In genomic region chr10:110724116-110724701, GRCh38 we compare ENCODE assay signal across 9 cellular contexts.
DNase-seq lines count a peak whose midpoint lies in the region; ATAC-seq and TF ChIP-seq lines count a peak whose summit lies in the region.
"Had no signal": no experiment of that assay in that cellular context is flagged by ENCODE, and none has a peak within 500 bp of the region (broad histone marks: within the 10 kb centered on the region; RNA-seq: fewer than 3 reads in every experiment).

No MANE protein-coding gene starts in this region.

- H3K27ac Mint-ChIP-seq in CD8-positive, alpha-beta T cell, result peak overlapping the region; percentile 83
- peak overlapping the region; percentile 82 for H3K27ac Mint-ChIP-seq in activated CD8-positive, alpha-beta T cell treated with anti-CD3 and anti-CD28 coated beads, Interleukin-2, amount 10 ng/mL, durations not matched to agents 7 days and 5 days

- H3K27me3 Mint-ChIP-seq in CD8-positive, alpha-beta T cell (ENCODE audit: low read depth), result no peaks in the 10 kb centered on the region
- no peaks in the 10 kb centered on the region for H3K27me3 Mint-ChIP-seq in activated CD8-positive, alpha-beta T cell treated with anti-CD3 and anti-CD28 coated beads, Interleukin-2, amount 10 ng/mL, durations not matched to agents 7 days and 5 days (ENCODE audit: low read depth)

- intact Hi-C loops in CD8-positive, alpha-beta T cell (cut with DNase I, micrococcal nuclease), result no loop called here

- no peaks in the 10 kb centered on the region for H3K9me3 ChIP-seq in CD8-positive, alpha-beta T cell (ENCODE audit: low read length)

- ATAC-seq in CD8-positive, alpha-beta T cell, result peak; percentile 42
- ATAC-seq in GM19035 (IDR thresholded peaks at IDR 0.05; ENCODE audit: unreplicated experiment) (peak; percentile 68), HG02943 (IDR thresholded peaks at IDR 0.05; ENCODE audit: low read depth, unreplicated experiment) (peak; percentile 61), HG02981 (IDR thresholded peaks at IDR 0.05; ENCODE audit: unreplicated experiment) (no peak)
- peak; percentile 49 for ATAC-seq in activated CD8-positive, alpha-beta T cell treated with anti-CD3 and anti-CD28 coated beads, Interleukin-2, amount 10 ng/mL, durations not matched to agents 7 days and 5 days

- H3K36me3 ChIP-seq in CD8-positive, alpha-beta T cell (ENCODE audit: insufficient read depth, low read length), result no peaks in the 10 kb centered on the region

- peaks cover 32% of the 10 kb centered on the region for H3K4me1 Mint-ChIP-seq in CD8-positive, alpha-beta T cell (ENCODE audit: low read depth)
- peaks cover 35% of the 10 kb centered on the region for H3K4me1 Mint-ChIP-seq in activated CD8-positive, alpha-beta T cell treated with anti-CD3 and anti-CD28 coated beads, Interleukin-2, amount 10 ng/mL, durations not matched to agents 7 days and 5 days (ENCODE audit: low read depth)

- no peak for DNase-seq in CD8-positive, alpha-beta T cell
- no peak for DNase-seq in activated CD8-positive, alpha-beta T cell treated with anti-CD3 and anti-CD28 coated beads, Interleukin-2, amount 10 ng/mL, durations not matched to agents 7 days and 5 days
- DNase-seq in 8988T, result no peak
- no peak for DNase-seq in NCI-H1436 treated with DMSO at 0.1 percent for 48 hours (lab: John Stamatoyannopoulos, UW)
- no peak for DNase-seq in GM19238 (ENCODE audit: insufficient read length, low spot score)
- DNase-seq: nucleus accumbens had no signal

- no peaks in the 10 kb centered on the region for H3K9me3 Mint-ChIP-seq in CD8-positive, alpha-beta T cell
- H3K9me3 Mint-ChIP-seq in activated CD8-positive, alpha-beta T cell treated with anti-CD3 and anti-CD28 coated beads, Interleukin-2, amount 10 ng/mL, durations not matched to agents 7 days and 5 days (ENCODE audit: insufficient read depth), result no peaks in the 10 kb centered on the region

- peak overlapping the region; percentile 28 for H3K4me3 ChIP-seq in CD8-positive, alpha-beta T cell (ENCODE audit: low read depth, low read length)

- H3K27ac ChIP-seq in CD8-positive, alpha-beta T cell (ENCODE audit: low read depth, low read length), result no peak overlapping the region

- no peaks in the 10 kb centered on the region for H3K27me3 ChIP-seq in CD8-positive, alpha-beta T cell (ENCODE audit: insufficient read depth, low read length)

- CTCF ChIA-PET in CD8-positive, alpha-beta T cell (lab: Charles Lee), result no interaction called here
- CTCF ChIA-PET in activated CD8-positive, alpha-beta T cell treated with anti-CD3 and anti-CD28 coated beads, Interleukin-2, amount 10 ng/mL, durations not matched to agents 7 days and 5 days (lab: Charles Lee), result interaction anchor here (1.7 kb wide), 1 partner anchor 113 kb away, joined by 4 read pairs; no protein-coding TSS in a partner anchor

- POLR2A ChIA-PET in CD8-positive, alpha-beta T cell (lab: Charles Lee), result no interaction called here
- POLR2A ChIA-PET in activated CD8-positive, alpha-beta T cell treated with anti-CD3 and anti-CD28 coated beads, Interleukin-2, amount 10 ng/mL, durations not matched to agents 7 days and 5 days (lab: Charles Lee), result no interaction called here

- TF ChIP-seq CTCF in CD8-positive, alpha-beta T cell (IDR thresholded peaks at IDR 0.05), result no peak

- no peaks in the 10 kb centered on the region for H3K36me3 Mint-ChIP-seq in CD8-positive, alpha-beta T cell
- no peaks in the 10 kb centered on the region for H3K36me3 Mint-ChIP-seq in activated CD8-positive, alpha-beta T cell treated with anti-CD3 and anti-CD28 coated beads, Interleukin-2, amount 10 ng/mL, durations not matched to agents 7 days and 5 days (ENCODE audit: low read depth)

- H3K4me3 Mint-ChIP-seq in CD8-positive, alpha-beta T cell, result peak overlapping the region; percentile 70
- H3K4me3 Mint-ChIP-seq in activated CD8-positive, alpha-beta T cell treated with anti-CD3 and anti-CD28 coated beads, Interleukin-2, amount 10 ng/mL, durations not matched to agents 7 days and 5 days, result peak overlapping the region; percentile 38

- H3K4me1 ChIP-seq in CD8-positive, alpha-beta T cell (ENCODE audit: insufficient read depth, low read length), result peaks cover 25% of the 10 kb centered on the region
